Comparison of ENCODE assay signal across 13 cellular contexts in genomic region chr6:130105996-130106704, GRCh38.
DNase-seq lines count a peak whose midpoint lies in the region; ATAC-seq and TF ChIP-seq lines count a peak whose summit lies in the region.
"Had no signal": no experiment of that assay in that cellular context is flagged by ENCODE, and none has a peak within 500 bp of the region (broad histone marks: within the 10 kb centered on the region; RNA-seq: fewer than 3 reads in every experiment).

No MANE protein-coding gene starts in this region.

- 89 to 94% methylated on average over 4 of the region's 4 CpGs for WGBS in lower leg skin, 2 donors

- H3K4me1 Mint-ChIP-seq in activated CD4-positive, alpha-beta T cell treated with anti-CD3 and anti-CD28 coated beads, Interleukin-2, amount 10 ng/mL, durations not matched to agents 24 days and 14 days = no peaks in the 10 kb centered on the region
- peaks cover 10% of the 10 kb centered on the region for H3K4me1 Mint-ChIP-seq in T-helper 17 cell

- intact Hi-C loops in activated CD4-positive, alpha-beta T cell treated with anti-CD3 and anti-CD28 coated beads, Interleukin-2, amount 10 ng/mL, durations not matched to agents 24 days and 14 days (cut with micrococcal nuclease) = no loop called here
- intact Hi-C loops in lower leg skin (cut with DNase I; ENCODE audit: low total_unique reads) = no loop called here

- no peaks in the 10 kb centered on the region for H3K9me3 ChIP-seq in SJCRH30 (replicated peaks)
- H3K9me3 ChIP-seq in T-helper 17 cell (ENCODE audit: control insufficient read depth, low read length, poor library complexity, severe bottlenecking) = no peaks in the 10 kb centered on the region

- DNase-seq in SKM-1 (lab: John Stamatoyannopoulos, UW; ENCODE audit: unreplicated experiment) (peak; percentile 39), lower leg skin (ENCODE audit: low spot score in 2 of 2) (no peak), SJCRH30 (no peak), T-helper 17 cell (no peak)
- no peak for DNase-seq in activated CD4-positive, alpha-beta T cell treated with anti-CD3 and anti-CD28 coated beads, Interleukin-2, amount 10 ng/mL, durations not matched to agents 24 days and 14 days
- DNase-seq: IMR-90, PC-3, transverse colon had no signal

- peak; percentile 93 for ATAC-seq in GM18502 (IDR thresholded peaks at IDR 0.05; ENCODE audit: poor library complexity, unreplicated experiment)
- ATAC-seq in GM21526 (IDR thresholded peaks at IDR 0.05; ENCODE audit: low FRiP score, unreplicated experiment) = peak; percentile 95
- peak; percentile 92 for ATAC-seq in HG03175 (IDR thresholded peaks at IDR 0.05; ENCODE audit: unreplicated experiment)
- no peak for ATAC-seq in T-helper 17 cell
- ATAC-seq: PC-3 had no signal

- no peaks in the 10 kb centered on the region for H3K27me3 Mint-ChIP-seq in activated CD4-positive, alpha-beta T cell treated with anti-CD3 and anti-CD28 coated beads, Interleukin-2, amount 10 ng/mL, durations not matched to agents 24 days and 14 days
- no peaks in the 10 kb centered on the region for H3K27me3 Mint-ChIP-seq in T-helper 17 cell
- H3K27me3 Mint-ChIP-seq: activated naive CD8-positive, alpha-beta T cell had no signal

- H3K27ac ChIP-seq in SJCRH30 = no peak overlapping the region
- H3K27ac ChIP-seq: BLaER1 treated with 17β-estradiol and CSF1 and Interleukin-3, amounts not matched to agents 10 nM and 100 nM; transverse colon had no signal

- H3K4me3 ChIP-seq in lower leg skin (ENCODE audit: low read depth, poor library complexity, severe bottlenecking) (no peak overlapping the region), SJCRH30 (no peak overlapping the region)
- H3K4me3 ChIP-seq: BLaER1 treated with 17β-estradiol and CSF1 and Interleukin-3, amounts not matched to agents 10 nM and 100 nM; transverse colon had no signal

- no peak overlapping the region for H3K27ac Mint-ChIP-seq in activated CD4-positive, alpha-beta T cell treated with anti-CD3 and anti-CD28 coated beads, Interleukin-2, amount 10 ng/mL, durations not matched to agents 24 days and 14 days
- H3K27ac Mint-ChIP-seq in T-helper 17 cell = no peak overlapping the region
- H3K27ac Mint-ChIP-seq: activated naive CD8-positive, alpha-beta T cell had no signal

- no peaks in the 10 kb centered on the region for H3K4me1 ChIP-seq in SJCRH30
- H3K4me1 ChIP-seq: BLaER1 treated with 17β-estradiol and CSF1 and Interleukin-3, amounts not matched to agents 10 nM and 100 nM; transverse colon had no signal

- no peaks in the 10 kb centered on the region for H3K36me3 ChIP-seq in SJCRH30
- H3K36me3 ChIP-seq: transverse colon had no signal

- no peak for TF ChIP-seq POLR2A in lower leg skin (IDR thresholded peaks at IDR 0.05)

- TF ChIP-seq CTCF in lower leg skin (IDR thresholded peaks at IDR 0.05) = no peak

- H3K27me3 ChIP-seq in SJCRH30 = no peaks in the 10 kb centered on the region
- H3K27me3 ChIP-seq: BLaER1 treated with 17β-estradiol and CSF1 and Interleukin-3, amounts not matched to agents 10 nM and 100 nM; transverse colon had no signal

- H3K4me3 Mint-ChIP-seq in activated CD4-positive, alpha-beta T cell treated with anti-CD3 and anti-CD28 coated beads, Interleukin-2, amount 10 ng/mL, durations not matched to agents 24 days and 14 days = no peak overlapping the region
- no peak overlapping the region for H3K4me3 Mint-ChIP-seq in T-helper 17 cell
- H3K4me3 Mint-ChIP-seq: activated naive CD8-positive, alpha-beta T cell had no signal

- peaks cover 27% of the 10 kb centered on the region for H3K36me3 Mint-ChIP-seq in activated CD4-positive, alpha-beta T cell treated with anti-CD3 and anti-CD28 coated beads, Interleukin-2, amount 10 ng/mL, durations not matched to agents 24 days and 14 days (ENCODE audit: low read depth)
- H3K36me3 Mint-ChIP-seq in T-helper 17 cell (ENCODE audit: low read depth) = peaks cover 14% of the 10 kb centered on the region

- H3K9me3 Mint-ChIP-seq in activated CD4-positive, alpha-beta T cell treated with anti-CD3 and anti-CD28 coated beads, Interleukin-2, amount 10 ng/mL, durations not matched to agents 24 days and 14 days = peaks cover 12% of the 10 kb centered on the region
